21 cellular contexts compared by ENCODE assay signal in genomic region chr7:112058654-112059053, GRCh38.
DNase-seq lines count a peak whose midpoint lies in the region; ATAC-seq and TF ChIP-seq lines count a peak whose summit lies in the region.
"Had no signal": no experiment of that assay in that cellular context is flagged by ENCODE, and none has a peak within 500 bp of the region (broad histone marks: within the 10 kb centered on the region; RNA-seq: fewer than 3 reads in every experiment).

No MANE protein-coding gene starts in this region.

- no peaks in the 10 kb centered on the region for H3K36me3 ChIP-seq in Loucy (ENCODE audit: insufficient read depth, low read length)
- H3K36me3 ChIP-seq: BE2C, Peyer's patch had no signal

- H3K9me2 ChIP-seq in Loucy (replicated peaks; ENCODE audit: low read depth, low read length) = no peaks in the 10 kb centered on the region
- H3K9me2 ChIP-seq: SK-N-SH had no signal

- H3K79me2 ChIP-seq in Loucy (ENCODE audit: insufficient read depth, low read length) = no peaks in the 10 kb centered on the region

- peak overlapping the region; percentile 69; the same call in 1 of the 2 replicates for H2AFZ ChIP-seq in Loucy (ENCODE audit: low read length)

- H3K4me3 ChIP-seq in Loucy (ENCODE audit: low read length, poor library complexity, severe bottlenecking) = no peak overlapping the region
- H3K4me3 ChIP-seq: Peyer's patch had no signal

- no peak overlapping the region for H3K4me2 ChIP-seq in Loucy (ENCODE audit: low read depth, low read length, poor library complexity, severe bottlenecking)
- H3K4me2 ChIP-seq: SK-N-SH had no signal

- H3K4me1 ChIP-seq in Loucy (ENCODE audit: insufficient read depth, low read length, poor library complexity, severe bottlenecking) = peaks cover 5% of the 10 kb centered on the region
- H3K4me1 ChIP-seq: Peyer's patch had no signal

- H3F3A ChIP-seq in Loucy (ENCODE audit: low read depth) = no peaks in the 10 kb centered on the region

- DNase-seq in Ammon's horn (ENCODE audit: low spot score) (peak; percentile 33), globus pallidus (ENCODE audit: low spot score) (peak; percentile 26), medulla oblongata (ENCODE audit: extremely low spot score) (peak; percentile 57), OCI-M2 (lab: John Stamatoyannopoulos, UW; ENCODE audit: unreplicated experiment) (no peak)
- DNase-seq in activated effector memory CD4-positive, alpha-beta T cell treated with anti-CD3 and anti-CD28 coated beads, Interleukin-2, amount 50 U/mL, for 16 hours = no peak
- DNase-seq: BE2C; CD8-positive, alpha-beta memory T cell; DMS 273 treated with DMSO at 0.1 percent for 48 hours; DMS79; GF-D8; NCI-H1092 treated with DMSO at 0.1 percent for 48 hours; NCI-H1436; NCI-H2107; NCI-H524 treated with DMSO at 0.1 percent for 48 hours; NCI-H774; Peyer's patch; SHP77 treated with DMSO at 0.1 percent for 48 hours; SK-N-SH; SW 1271 had no signal

- no peaks in the 10 kb centered on the region for H4K20me1 ChIP-seq in Loucy (ENCODE audit: insufficient read depth, low read length, poor library complexity, severe bottlenecking)

- no peaks in the 10 kb centered on the region for H3K27me3 ChIP-seq in Loucy (ENCODE audit: insufficient read depth, low read length, poor library complexity, severe bottlenecking)
- H3K27me3 ChIP-seq: BE2C, Peyer's patch had no signal

- ATAC-seq in GM21381 (IDR thresholded peaks at IDR 0.05; ENCODE audit: unreplicated experiment) = no peak

- H3K9me3 ChIP-seq in Loucy (ENCODE audit: insufficient read depth, low read depth, low read length) = no peaks in the 10 kb centered on the region
- H3K9me3 ChIP-seq: BE2C, Peyer's patch, SK-N-SH had no signal

- H3K9ac ChIP-seq in Loucy (ENCODE audit: low read depth, low read length, poor library complexity, severe bottlenecking) = no peak overlapping the region
- H3K9ac ChIP-seq: SK-N-SH had no signal

- TF ChIP-seq CTCF in Loucy (conservative IDR thresholded peaks at IDR 0.05; ENCODE audit: low read length) = no peak

Comparison
In these comparisons a context has a peak if more than half of its experiments do, and no peak if none do; other contexts are left out.
1. DNase-seq: peak in Ammon's horn (single experiment), globus pallidus (single experiment) and medulla oblongata (single experiment); none in OCI-M2 (single experiment) and activated effector memory CD4-positive, alpha-beta T cell treated with anti-CD3 and anti-CD28 coated beads, Interleukin-2, amount 50 U/mL, for 16 hours (single experiment).